Comparison of ENCODE assay signal across 28 cellular contexts in the genomic region with DNA sequence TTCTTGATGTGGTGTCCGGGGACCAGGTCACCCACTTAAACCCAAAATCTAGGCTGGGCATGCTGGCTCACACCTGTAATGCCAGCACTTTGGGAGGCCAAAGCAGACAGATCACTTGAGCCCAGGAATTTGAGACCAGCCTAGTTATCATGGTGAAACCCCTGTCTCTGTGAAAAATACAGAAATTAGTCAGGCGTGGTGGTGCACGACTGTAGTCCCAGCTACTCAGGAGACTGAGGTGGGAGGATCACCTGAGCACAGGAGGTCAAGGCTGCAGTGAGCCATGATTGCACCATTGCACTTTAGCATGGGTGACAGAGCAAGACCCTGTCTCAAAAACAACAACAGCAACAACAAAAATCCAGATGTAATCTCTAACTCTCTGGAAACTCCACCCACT. TPM values are rescaled to one million over a fixed set of nuclear protein-coding genes. Genes with fewer than 3 reads are reported as not detected.
"Had no signal": no experiment of that assay in that cellular context is flagged by ENCODE, and none has a peak within 500 bp of the region (broad histone marks: within the 10 kb centered on the region; RNA-seq: fewer than 3 reads in every experiment).

No MANE protein-coding gene starts in this region.

- H3K79me2 ChIP-seq: hepatocyte had no signal

- H2AFZ ChIP-seq: hepatocyte had no signal

- H3K27me3 ChIP-seq: hepatocyte, pancreas, tibial nerve had no signal

- H3K4me1 ChIP-seq: left ventricle myocardium inferior, pancreas, prostate gland had no signal

- H3K4me1 Mint-ChIP-seq: activated CD4-positive, alpha-beta memory T cell treated with anti-CD3 and anti-CD28 coated beads, Interleukin-2, amount 10 ng/mL, durations not matched to agents 7 days and 5 days; activated CD4-positive, alpha-beta T cell treated with anti-CD3 and anti-CD28 coated beads, Interleukin-2, amount 10 ng/mL, durations not matched to agents 7 days and 5 days; activated naive CD8-positive, alpha-beta T cell treated with anti-CD3 and anti-CD28 coated beads, Interleukin-2, amount 50 U/mL, for 24 hours; central memory CD8-positive, alpha-beta T cell; naive B cell had no signal

- FAIRE-seq: bronchial epithelial cell, frontal cortex, pancreas had no signal

- H3K4me2 ChIP-seq: hepatocyte had no signal

- H3K4me3 Mint-ChIP-seq: activated CD4-positive, alpha-beta memory T cell treated with anti-CD3 and anti-CD28 coated beads, Interleukin-2, amount 10 ng/mL, durations not matched to agents 7 days and 5 days; activated CD4-positive, alpha-beta T cell treated with anti-CD3 and anti-CD28 coated beads, Interleukin-2, amount 10 ng/mL, durations not matched to agents 7 days and 5 days; activated naive CD8-positive, alpha-beta T cell treated with anti-CD3 and anti-CD28 coated beads, Interleukin-2, amount 50 U/mL, for 24 hours; activated T-cell treated with anti-CD3 and anti-CD28 coated beads, Interleukin-2, amount 50 U/mL, for 24 hours; central memory CD8-positive, alpha-beta T cell; naive B cell; neural crest cell; T-helper 17 cell had no signal

- H3K9me3 ChIP-seq: left ventricle myocardium inferior, pancreas, prostate gland, spleen, tibial nerve had no signal

- H3K4me3 ChIP-seq: hepatocyte, left ventricle myocardium inferior, lung, pancreas, prostate gland, spleen, tibial nerve had no signal

- H3K27ac ChIP-seq: hepatocyte, left ventricle myocardium inferior, pancreas, prostate gland, spleen, tibial nerve had no signal

- H3K36me3 Mint-ChIP-seq: naive B cell had no signal

- H3K9me3 Mint-ChIP-seq: activated CD4-positive, alpha-beta memory T cell treated with anti-CD3 and anti-CD28 coated beads, Interleukin-2, amount 10 ng/mL, durations not matched to agents 7 days and 5 days; activated CD4-positive, alpha-beta T cell treated with anti-CD3 and anti-CD28 coated beads, Interleukin-2, amount 10 ng/mL, durations not matched to agents 7 days and 5 days; activated naive CD8-positive, alpha-beta T cell treated with anti-CD3 and anti-CD28 coated beads, Interleukin-2, amount 50 U/mL, for 24 hours; activated T-cell treated with anti-CD3 and anti-CD28 coated beads, Interleukin-2, amount 50 U/mL, for 24 hours; central memory CD8-positive, alpha-beta T cell; neural crest cell had no signal

- H3K27ac Mint-ChIP-seq: activated CD4-positive, alpha-beta memory T cell treated with anti-CD3 and anti-CD28 coated beads, Interleukin-2, amount 10 ng/mL, durations not matched to agents 7 days and 5 days; activated CD4-positive, alpha-beta T cell treated with anti-CD3 and anti-CD28 coated beads, Interleukin-2, amount 10 ng/mL, durations not matched to agents 7 days and 5 days; activated naive CD8-positive, alpha-beta T cell treated with anti-CD3 and anti-CD28 coated beads, Interleukin-2, amount 50 U/mL, for 24 hours; activated T-cell treated with anti-CD3 and anti-CD28 coated beads, Interleukin-2, amount 50 U/mL, for 24 hours; T-helper 17 cell had no signal

- H3K36me3 ChIP-seq: left ventricle myocardium inferior, pancreas, prostate gland, spleen, tibial nerve had no signal

- DNase-seq: activated CD4-positive, alpha-beta memory T cell treated with anti-CD3 and anti-CD28 coated beads, Interleukin-2, amount 10 ng/mL, durations not matched to agents 7 days and 5 days; activated CD4-positive, alpha-beta T cell treated with anti-CD3 and anti-CD28 coated beads for 1 hour; activated CD4-positive, alpha-beta T cell treated with anti-CD3 and anti-CD28 coated beads, Interleukin-2, amount 10 ng/mL, durations not matched to agents 7 days and 5 days; activated CD8-positive, alpha-beta memory T cell treated with anti-CD3 and anti-CD28 coated beads, Interleukin-2, amount 50 U/mL, for 48 hours; activated gamma-delta T cell; activated naive CD4-positive, alpha-beta T cell treated with anti-CD3 and anti-CD28 coated beads, Interleukin-2, amount 50 U/mL, for 16 hours; activated naive CD8-positive, alpha-beta T cell treated with anti-CD3 and anti-CD28 coated beads, Interleukin-2, amount 50 U/mL, for 24 hours; activated T-cell treated with anti-CD3 and anti-CD28 coated beads, Interleukin-2, amount 50 U/mL, for 24 hours; amygdala; effector CD8-positive, alpha-beta T cell; islet precursor cell; left ventricle myocardium inferior; naive B cell; nucleus accumbens; pancreas; retina; spleen; stimulated activated naive CD4-positive, alpha-beta T cell treated with Interleukin-2 at 50 U/mL for 16 hours; T-helper 17 cell; T1000 had no signal

- ATAC-seq: activated naive CD8-positive, alpha-beta T cell treated with anti-CD3 and anti-CD28 coated beads, Interleukin-2, amount 50 U/mL, for 24 hours; pancreas; T-helper 17 cell had no signal

RNA-seq across cellular contexts. Expression of gene FJX1, which starts 30.3 kb away (rescaled TPM):
- total RNA-seq: T-helper 17 cell had no signal
